In genomic region chr2:121501070-121501469, GRCh38 we compare ENCODE assay signal across 15 cellular contexts. TPM values are rescaled to one million over a fixed set of nuclear protein-coding genes. Genes with fewer than 3 reads are reported as not detected.
DNase-seq lines count a peak whose midpoint lies in the region; ATAC-seq and TF ChIP-seq lines count a peak whose summit lies in the region.
"Had no signal": no experiment of that assay in that cellular context is flagged by ENCODE, and none has a peak within 500 bp of the region (broad histone marks: within the 10 kb centered on the region; RNA-seq: fewer than 3 reads in every experiment).

No MANE protein-coding gene starts in this region.

- H3K4me3 ChIP-seq in A673 (ENCODE audit: low read depth, low read length, poor library complexity, severe bottlenecking) (no peak overlapping the region), foreskin fibroblast (ENCODE audit: low read depth in 1 of 2, low read length in 2 of 2) (no peak overlapping the region)

- H3K9me3 ChIP-seq in A673 (ENCODE audit: low read depth, low read length, poor library complexity, severe bottlenecking) = peaks cover 6% of the 10 kb centered on the region

- TF ChIP-seq CTCF in A673 (conservative IDR thresholded peaks at IDR 0.05; ENCODE audit: low read depth, low read length) (no peak), foreskin fibroblast (IDR thresholded peaks at IDR 0.05; ENCODE audit: low read depth, low read length) (no peak)

- H3K27ac ChIP-seq in A673 (ENCODE audit: low read depth, low read length, poor library complexity, severe bottlenecking) = peak overlapping the region; percentile 1

- peaks cover 22% of the 10 kb centered on the region for H3K36me3 ChIP-seq in A673 (ENCODE audit: insufficient read depth, low read length, poor library complexity, severe bottlenecking)

- peak; percentile 74 for DNase-seq in A673 (ENCODE audit: low spot score)
- DNase-seq in amniotic epithelial cell (ENCODE audit: low read depth) = peak; percentile 57
- peak; percentile 90 to 92 for DNase-seq in foreskin fibroblast
- DNase-seq in stimulated activated CD4-positive, alpha-beta T cell treated with anti-CD3 and anti-CD28 coated beads, Interleukin-4, amount 100 ng/mL, for 1 hour = no peak
- no peak for DNase-seq in SW 1271 (lab: John Stamatoyannopoulos, UW)
- DNase-seq in NCI-H1105 treated with DMSO at 0.1 percent for 48 hours (lab: John Stamatoyannopoulos, UW) = no peak
- DNase-seq: activated gamma-delta T cell; effector CD4-positive, alpha-beta T cell; islet precursor cell; NCI-H2107; stimulated activated CD4-positive, alpha-beta T cell treated with anti-CD3 and anti-CD28 coated beads, Interleukin-4, amount 100 ng/mL, for 24 hours had no signal

- H3K27me3 ChIP-seq in A673 (replicated peaks; ENCODE audit: insufficient read depth, low read depth, low read length, poor library complexity) = no peaks in the 10 kb centered on the region

- peaks cover 31% of the 10 kb centered on the region for H3K4me1 ChIP-seq in A673 (ENCODE audit: insufficient read depth, low read length, poor library complexity, severe bottlenecking)

- intact Hi-C loops in A673 (cut with micrococcal nuclease; ENCODE audit: unreplicated experiment) = no loop called here

- POLR2A ChIA-PET in A673 (lab: Charles Lee; ENCODE audit: low non-redundant PET) = no interaction called here

- peak; percentile 43 for ATAC-seq in GM19452 (IDR thresholded peaks at IDR 0.05; ENCODE audit: unreplicated experiment)
- ATAC-seq in HG03097 (IDR thresholded peaks at IDR 0.05; ENCODE audit: low FRiP score, unreplicated experiment) = no peak
- ATAC-seq: Right ventricle myocardium inferior, WTC11 had no signal

- no TSS peak for BruUV-seq in A673 (replicated peaks; lab: Mats Ljungman, UMichigan)

- CTCF ChIA-PET in A673 (lab: Charles Lee) = no interaction called here

RNA-seq across cellular contexts. Expression of gene RNU4ATAC, which starts 29.6 kb away (rescaled TPM):
- not detected in 2 replicates for total RNA-seq in A673 (2021)
- total RNA-seq: WTC11 had no signal

Comparison
In these comparisons a context has a peak if more than half of its experiments do, and no peak if none do; other contexts are left out.
1. DNase-seq: peak in A673 (single experiment), amniotic epithelial cell (single experiment) and foreskin fibroblast (2 of 2); none in stimulated activated CD4-positive, alpha-beta T cell treated with anti-CD3 and anti-CD28 coated beads, Interleukin-4, amount 100 ng/mL, for 1 hour (single experiment), SW 1271 (0 of 2) and NCI-H1105 treated with DMSO at 0.1 percent for 48 hours (single experiment).